ENCODE assay signal across 11 cellular contexts in genomic region chr2:105803773-105804172, GRCh38. TPM values are rescaled to one million over a fixed set of nuclear protein-coding genes. Genes with fewer than 3 reads are reported as not detected.
A peak's percentile ranks its signal among the peaks of the same experiment; 100 is the strongest.
DNase-seq lines count a peak whose midpoint lies in the region; ATAC-seq, FAIRE-seq and TF ChIP-seq lines count a peak whose summit lies in the region.
"Had no signal": no experiment of that assay in that cellular context is flagged by ENCODE, and none has a peak within 500 bp of the region (broad histone marks: within the 10 kb centered on the region; RNA-seq: fewer than 3 reads in every experiment).

No MANE protein-coding gene starts in this region.

- peaks cover 87% of the 10 kb centered on the region for H3K4me1 ChIP-seq in CD4-positive, CD25-positive, alpha-beta regulatory T cell (ENCODE audit: control insufficient read depth, insufficient read depth, low read length, poor library complexity, severe bottlenecking)

- intact Hi-C loops in activated T-helper 2 cell treated with anti-CD3 and anti-CD28 coated beads, Interferon-gamma antibody, Interleukin-2, Interleukin-4, amounts not matched to agents 10 μg/mL and 5 μg/mL and 100 μg/mL, durations not matched to agents 14 hours and 24 hours and 36 hours (cut with micrococcal nuclease) = loop anchor here (2.0 kb wide), 1 partner anchor 15 kb away; no protein-coding TSS in a partner anchor
- intact Hi-C loops in natural killer cell (cut with micrococcal nuclease) = no loop called here
- intact Hi-C loops in dorsolateral prefrontal cortex (cut with DNase I) = no loop called here

- no peak for DNase-seq in CD4-positive, CD25-positive, alpha-beta regulatory T cell
- DNase-seq in GM12891 (ENCODE audit: insufficient read length, low spot score) (no peak), natural killer cell (no peak), dorsolateral prefrontal cortex (no peak), LoVo (ENCODE audit: low spot score) (no peak)
- no peak for DNase-seq in activated T-helper 2 cell treated with anti-CD3 and anti-CD28 coated beads, Interferon-gamma antibody, Interleukin-2, Interleukin-4, amounts not matched to agents 10 μg/mL and 5 μg/mL and 100 μg/mL, durations not matched to agents 14 hours and 24 hours and 36 hours (ENCODE audit: low spot score)
- DNase-seq: left colon had no signal

- TF ChIP-seq POLR2A in GM12891 (IDR thresholded peaks at IDR 0.05; ENCODE audit: low read depth, low read length) = no peak

- H3K9me3 ChIP-seq in CD4-positive, CD25-positive, alpha-beta regulatory T cell (ENCODE audit: control insufficient read depth in 2 of 2, low read length in 2 of 2) = no peaks in the 10 kb centered on the region

- TF ChIP-seq CTCF in natural killer cell (IDR thresholded peaks at IDR 0.05) = no peak
- TF ChIP-seq CTCF in dorsolateral prefrontal cortex (IDR thresholded peaks at IDR 0.05 in 54 of 56, conservative IDR thresholded peaks at IDR 0.05 in 2 of 56; ENCODE audit: low read depth in 1 of 56, partially characterized antibody in 56 of 56) = no peak

- FAIRE-seq in GM12891 (lab: Jason Lieb, UNC) = peak; percentile 52
- FAIRE-seq: endometrium, TTC549 had no signal

- H3K36me3 Mint-ChIP-seq in CD4-positive, CD25-positive, alpha-beta regulatory T cell = peaks cover 29% of the 10 kb centered on the region
- peaks cover 69% of the 10 kb centered on the region for H3K36me3 Mint-ChIP-seq in activated T-helper 2 cell treated with anti-CD3 and anti-CD28 coated beads, Interferon-gamma antibody, Interleukin-2, Interleukin-4, amounts not matched to agents 10 μg/mL and 5 μg/mL and 100 μg/mL, durations not matched to agents 14 hours and 24 hours and 36 hours (ENCODE audit: low read depth)
- H3K36me3 Mint-ChIP-seq in natural killer cell = no peaks in the 10 kb centered on the region

- ATAC-seq in CD4-positive, CD25-positive, alpha-beta regulatory T cell (ENCODE audit: low read depth in 2 of 2) = no peak
- ATAC-seq in natural killer cell (no peak), GM21360 (IDR thresholded peaks at IDR 0.05; ENCODE audit: unreplicated experiment) (no peak)

- H3K9me3 Mint-ChIP-seq in CD4-positive, CD25-positive, alpha-beta regulatory T cell = no peaks in the 10 kb centered on the region
- H3K9me3 Mint-ChIP-seq in activated T-helper 2 cell treated with anti-CD3 and anti-CD28 coated beads, Interferon-gamma antibody, Interleukin-2, Interleukin-4, amounts not matched to agents 10 μg/mL and 5 μg/mL and 100 μg/mL, durations not matched to agents 14 hours and 24 hours and 36 hours = no peaks in the 10 kb centered on the region
- no peaks in the 10 kb centered on the region for H3K9me3 Mint-ChIP-seq in natural killer cell

- H3K27ac Mint-ChIP-seq in CD4-positive, CD25-positive, alpha-beta regulatory T cell = peak overlapping the region; percentile 72 to 95 (median 93)
- peak overlapping the region; percentile 78 for H3K27ac Mint-ChIP-seq in activated T-helper 2 cell treated with anti-CD3 and anti-CD28 coated beads, Interferon-gamma antibody, Interleukin-2, Interleukin-4, amounts not matched to agents 10 μg/mL and 5 μg/mL and 100 μg/mL, durations not matched to agents 14 hours and 24 hours and 36 hours
- peak overlapping the region; percentile 91 to 93 for H3K27ac Mint-ChIP-seq in natural killer cell

- H3K4me3 ChIP-seq in CD4-positive, CD25-positive, alpha-beta regulatory T cell (ENCODE audit: low read depth, low read length) = peak overlapping the region; percentile 65
- no peak overlapping the region for H3K4me3 ChIP-seq in dorsolateral prefrontal cortex
- H3K4me3 ChIP-seq: skin epidermis had no signal

- no peaks in the 10 kb centered on the region for H3K27me3 Mint-ChIP-seq in CD4-positive, CD25-positive, alpha-beta regulatory T cell
- H3K27me3 Mint-ChIP-seq in activated T-helper 2 cell treated with anti-CD3 and anti-CD28 coated beads, Interferon-gamma antibody, Interleukin-2, Interleukin-4, amounts not matched to agents 10 μg/mL and 5 μg/mL and 100 μg/mL, durations not matched to agents 14 hours and 24 hours and 36 hours (ENCODE audit: low read depth) = no peaks in the 10 kb centered on the region
- H3K27me3 Mint-ChIP-seq in natural killer cell (ENCODE audit: low read depth in 2 of 2) = no peaks in the 10 kb centered on the region

- peaks cover 9% of the 10 kb centered on the region for H3K36me3 ChIP-seq in CD4-positive, CD25-positive, alpha-beta regulatory T cell (ENCODE audit: control insufficient read depth, insufficient read depth, low read length)

- peak overlapping the region; percentile 3 to 86 (median 80) for H3K4me3 Mint-ChIP-seq in CD4-positive, CD25-positive, alpha-beta regulatory T cell
- H3K4me3 Mint-ChIP-seq in activated T-helper 2 cell treated with anti-CD3 and anti-CD28 coated beads, Interferon-gamma antibody, Interleukin-2, Interleukin-4, amounts not matched to agents 10 μg/mL and 5 μg/mL and 100 μg/mL, durations not matched to agents 14 hours and 24 hours and 36 hours (ENCODE audit: low read depth) = no peak overlapping the region
- no peak overlapping the region for H3K4me3 Mint-ChIP-seq in natural killer cell

- H3K27ac ChIP-seq in CD4-positive, CD25-positive, alpha-beta regulatory T cell (ENCODE audit: insufficient read depth, low read length, poor library complexity, severe bottlenecking) = peak overlapping the region; percentile 92
- H3K27ac ChIP-seq in dorsolateral prefrontal cortex = peak overlapping the region in 11 of 59 donors; percentile 8 to 51 (median 27)

- peaks cover 51 to 96% (median 89%) of the 10 kb centered on the region in 4 donors for H3K4me1 Mint-ChIP-seq in CD4-positive, CD25-positive, alpha-beta regulatory T cell
- peaks cover 82% of the 10 kb centered on the region for H3K4me1 Mint-ChIP-seq in activated T-helper 2 cell treated with anti-CD3 and anti-CD28 coated beads, Interferon-gamma antibody, Interleukin-2, Interleukin-4, amounts not matched to agents 10 μg/mL and 5 μg/mL and 100 μg/mL, durations not matched to agents 14 hours and 24 hours and 36 hours (ENCODE audit: low read depth)
- peaks cover 76 to 87% of the 10 kb centered on the region in 2 donors for H3K4me1 Mint-ChIP-seq in natural killer cell

- no peaks in the 10 kb centered on the region for H3K27me3 ChIP-seq in CD4-positive, CD25-positive, alpha-beta regulatory T cell (ENCODE audit: control insufficient read depth, insufficient read depth, low read length)
- no peaks in the 10 kb centered on the region for H3K27me3 ChIP-seq in dorsolateral prefrontal cortex

TF ChIP-seq in GM12891, 5 proteins besides CTCF, POLR2A, EP300 and RAD21:
- TF ChIP-seq POLR2AphosphoS5 (IDR thresholded peaks at IDR 0.05; ENCODE audit: low read depth, low read length) (no peak), TAF1 (IDR thresholded peaks at IDR 0.05; ENCODE audit: low read depth, low read length) (no peak), PAX5 (IDR thresholded peaks at IDR 0.05; ENCODE audit: insufficient read depth, low read length, severe bottlenecking) (no peak), POU2F2 (IDR thresholded peaks at IDR 0.05; ENCODE audit: low read depth, low read length) (no peak), SPI1 (IDR thresholded peaks at IDR 0.05; ENCODE audit: low read depth, low read length) (no peak)

RNA-seq across cellular contexts. Expression of gene NCK2, which starts 59.1 kb away (rescaled TPM):
- 167 TPM for total RNA-seq in CD4-positive, CD25-positive, alpha-beta regulatory T cell
- polyA plus RNA-seq in CD4-positive, CD25-positive, alpha-beta regulatory T cell = 10 to 100 TPM; 44.8 to 62.3 (median 58.6) TPM
- 28.9 TPM for polyA plus RNA-seq in GM12891 (2012; ENCODE audit: low read depth, missing spikeins)
- total RNA-seq in activated T-helper 2 cell treated with anti-CD3 and anti-CD28 coated beads, Interferon-gamma antibody, Interleukin-2, Interleukin-4, amounts not matched to agents 10 μg/mL and 5 μg/mL and 100 μg/mL, durations not matched to agents 14 hours and 24 hours and 36 hours = 72.4 and 73.9 TPM in 2 replicates
- total RNA-seq in natural killer cell (10 to 100 TPM; 34.1 to 50.8 (median 43.0) TPM), dorsolateral prefrontal cortex (10 to 100 TPM; 22.2 to 89.9 (median 58.4) TPM)

Comparison
In these comparisons a context has a peak if more than half of its experiments do, and no peak if none do; other contexts are left out.
1. H3K4me3 Mint-ChIP-seq: peak in CD4-positive, CD25-positive, alpha-beta regulatory T cell (4 of 4); none in activated T-helper 2 cell treated with anti-CD3 and anti-CD28 coated beads, Interferon-gamma antibody, Interleukin-2, Interleukin-4, amounts not matched to agents 10 μg/mL and 5 μg/mL and 100 μg/mL, durations not matched to agents 14 hours and 24 hours and 36 hours (single experiment) and natural killer cell (single experiment).
2. Peak in every context shown above with its lines, with median percentiles within 50 percentile points of each other: H3K27ac Mint-ChIP-seq.